In the genomic region with DNA sequence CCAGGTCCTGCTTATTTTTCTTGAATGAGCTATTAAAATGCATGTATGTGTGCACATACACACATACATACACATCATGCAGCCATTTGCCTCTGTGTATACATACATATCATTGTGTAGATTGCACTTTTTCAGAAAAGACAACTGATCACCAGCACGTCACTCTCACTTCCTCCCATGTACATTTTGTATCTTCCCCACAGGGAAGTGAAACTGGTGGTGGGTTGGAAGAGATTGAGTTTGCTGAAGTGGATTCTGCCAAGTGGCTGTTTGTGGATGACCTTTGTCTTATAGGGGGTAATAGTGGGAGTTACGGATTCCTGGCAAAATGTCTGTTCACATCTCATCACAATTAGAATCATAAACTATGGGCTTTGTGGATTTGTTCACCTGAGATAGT, we compare ENCODE assay signal across 1 cellular context.
TF ChIP-seq lines count a peak whose summit lies in the region.

No MANE protein-coding gene starts in this region.

TF ChIP-seq in GM12878, 131 proteins besides CTCF, POLR2A, EP300 and RAD21 (continued from another document and continues in another):
- TF ChIP-seq, protein P1, sequence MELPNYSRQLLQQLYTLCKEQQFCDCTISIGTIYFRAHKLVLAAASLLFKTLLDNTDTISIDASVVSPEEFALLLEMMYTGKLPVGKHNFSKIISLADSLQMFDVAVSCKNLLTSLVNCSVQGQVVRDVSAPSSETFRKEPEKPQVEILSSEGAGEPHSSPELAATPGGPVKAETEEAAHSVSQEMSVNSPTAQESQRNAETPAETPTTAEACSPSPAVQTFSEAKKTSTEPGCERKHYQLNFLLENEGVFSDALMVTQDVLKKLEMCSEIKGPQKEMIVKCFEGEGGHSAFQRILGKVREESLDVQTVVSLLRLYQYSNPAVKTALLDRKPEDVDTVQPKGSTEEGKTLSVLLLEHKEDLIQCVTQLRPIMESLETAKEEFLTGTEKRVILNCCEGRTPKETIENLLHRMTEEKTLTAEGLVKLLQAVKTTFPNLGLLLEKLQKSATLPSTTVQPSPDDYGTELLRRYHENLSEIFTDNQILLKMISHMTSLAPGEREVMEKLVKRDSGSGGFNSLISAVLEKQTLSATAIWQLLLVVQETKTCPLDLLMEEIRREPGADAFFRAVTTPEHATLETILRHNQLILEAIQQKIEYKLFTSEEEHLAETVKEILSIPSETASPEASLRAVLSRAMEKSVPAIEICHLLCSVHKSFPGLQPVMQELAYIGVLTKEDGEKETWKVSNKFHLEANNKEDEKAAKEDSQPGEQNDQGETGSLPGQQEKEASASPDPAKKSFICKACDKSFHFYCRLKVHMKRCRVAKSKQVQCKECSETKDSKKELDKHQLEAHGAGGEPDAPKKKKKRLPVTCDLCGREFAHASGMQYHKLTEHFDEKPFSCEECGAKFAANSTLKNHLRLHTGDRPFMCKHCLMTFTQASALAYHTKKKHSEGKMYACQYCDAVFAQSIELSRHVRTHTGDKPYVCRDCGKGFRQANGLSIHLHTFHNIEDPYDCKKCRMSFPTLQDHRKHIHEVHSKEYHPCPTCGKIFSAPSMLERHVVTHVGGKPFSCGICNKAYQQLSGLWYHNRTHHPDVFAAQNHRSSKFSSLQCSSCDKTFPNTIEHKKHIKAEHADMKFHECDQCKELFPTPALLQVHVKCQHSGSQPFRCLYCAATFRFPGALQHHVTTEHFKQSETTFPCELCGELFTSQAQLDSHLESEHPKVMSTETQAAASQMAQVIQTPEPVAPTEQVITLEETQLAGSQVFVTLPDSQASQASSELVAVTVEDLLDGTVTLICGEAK (IDR thresholded peaks at IDR 0.05; ENCODE audit: borderline replicate concordance), result no peak
- TF ChIP-seq IKZF1 (conservative IDR thresholded peaks at IDR 0.05), result peak; percentile 99
- TF ChIP-seq ZZZ3 (IDR thresholded peaks at IDR 0.05; ENCODE audit: control insufficient read depth, insufficient read length, low read depth), result no peak
- peak; percentile 98 for TF ChIP-seq RELA (IDR thresholded peaks at IDR 0.05; ENCODE audit: borderline replicate concordance, partially characterized antibody)
- TF ChIP-seq, protein P2, sequence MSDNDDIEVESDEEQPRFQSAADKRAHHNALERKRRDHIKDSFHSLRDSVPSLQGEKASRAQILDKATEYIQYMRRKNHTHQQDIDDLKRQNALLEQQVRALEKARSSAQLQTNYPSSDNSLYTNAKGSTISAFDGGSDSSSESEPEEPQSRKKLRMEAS (IDR thresholded peaks at IDR 0.05; ENCODE audit: low read depth, low read length), result no peak
- TF ChIP-seq, protein P3, sequence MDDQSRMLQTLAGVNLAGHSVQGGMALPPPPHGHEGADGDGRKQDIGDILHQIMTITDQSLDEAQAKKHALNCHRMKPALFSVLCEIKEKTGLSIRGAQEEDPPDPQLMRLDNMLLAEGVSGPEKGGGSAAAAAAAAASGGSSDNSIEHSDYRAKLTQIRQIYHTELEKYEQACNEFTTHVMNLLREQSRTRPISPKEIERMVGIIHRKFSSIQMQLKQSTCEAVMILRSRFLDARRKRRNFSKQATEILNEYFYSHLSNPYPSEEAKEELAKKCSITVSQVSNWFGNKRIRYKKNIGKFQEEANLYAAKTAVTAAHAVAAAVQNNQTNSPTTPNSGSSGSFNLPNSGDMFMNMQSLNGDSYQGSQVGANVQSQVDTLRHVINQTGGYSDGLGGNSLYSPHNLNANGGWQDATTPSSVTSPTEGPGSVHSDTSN (IDR thresholded peaks at IDR 0.05; ENCODE audit: insufficient replicate concordance, low read depth, low read length), result peak; percentile 64
- TF ChIP-seq STAT1 (conservative IDR thresholded peaks at IDR 0.05), result no peak
- TF ChIP-seq SIX5 (IDR thresholded peaks at IDR 0.05; ENCODE audit: low read depth, low read length, severe bottlenecking), result no peak
- TF ChIP-seq, protein P4, sequence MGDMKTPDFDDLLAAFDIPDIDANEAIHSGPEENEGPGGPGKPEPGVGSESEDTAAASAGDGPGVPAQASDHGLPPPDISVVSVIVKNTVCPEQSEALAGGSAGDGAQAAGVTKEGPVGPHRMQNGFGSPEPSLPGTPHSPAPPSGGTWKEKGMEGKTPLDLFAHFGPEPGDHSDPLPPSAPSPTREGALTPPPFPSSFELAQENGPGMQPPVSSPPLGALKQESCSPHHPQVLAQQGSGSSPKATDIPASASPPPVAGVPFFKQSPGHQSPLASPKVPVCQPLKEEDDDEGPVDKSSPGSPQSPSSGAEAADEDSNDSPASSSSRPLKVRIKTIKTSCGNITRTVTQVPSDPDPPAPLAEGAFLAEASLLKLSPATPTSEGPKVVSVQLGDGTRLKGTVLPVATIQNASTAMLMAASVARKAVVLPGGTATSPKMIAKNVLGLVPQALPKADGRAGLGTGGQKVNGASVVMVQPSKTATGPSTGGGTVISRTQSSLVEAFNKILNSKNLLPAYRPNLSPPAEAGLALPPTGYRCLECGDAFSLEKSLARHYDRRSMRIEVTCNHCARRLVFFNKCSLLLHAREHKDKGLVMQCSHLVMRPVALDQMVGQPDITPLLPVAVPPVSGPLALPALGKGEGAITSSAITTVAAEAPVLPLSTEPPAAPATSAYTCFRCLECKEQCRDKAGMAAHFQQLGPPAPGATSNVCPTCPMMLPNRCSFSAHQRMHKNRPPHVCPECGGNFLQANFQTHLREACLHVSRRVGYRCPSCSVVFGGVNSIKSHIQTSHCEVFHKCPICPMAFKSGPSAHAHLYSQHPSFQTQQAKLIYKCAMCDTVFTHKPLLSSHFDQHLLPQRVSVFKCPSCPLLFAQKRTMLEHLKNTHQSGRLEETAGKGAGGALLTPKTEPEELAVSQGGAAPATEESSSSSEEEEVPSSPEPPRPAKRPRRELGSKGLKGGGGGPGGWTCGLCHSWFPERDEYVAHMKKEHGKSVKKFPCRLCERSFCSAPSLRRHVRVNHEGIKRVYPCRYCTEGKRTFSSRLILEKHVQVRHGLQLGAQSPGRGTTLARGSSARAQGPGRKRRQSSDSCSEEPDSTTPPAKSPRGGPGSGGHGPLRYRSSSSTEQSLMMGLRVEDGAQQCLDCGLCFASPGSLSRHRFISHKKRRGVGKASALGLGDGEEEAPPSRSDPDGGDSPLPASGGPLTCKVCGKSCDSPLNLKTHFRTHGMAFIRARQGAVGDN (IDR thresholded peaks at IDR 0.05), result peak; percentile 76
- TF ChIP-seq NR2C1 (IDR thresholded peaks at IDR 0.05), result peak; percentile 51; the same call in 1 of the 2 replicates
- peak; percentile 95 for TF ChIP-seq ATF7 (IDR thresholded peaks at IDR 0.05; ENCODE audit: low read depth)
- TF ChIP-seq, protein P5, sequence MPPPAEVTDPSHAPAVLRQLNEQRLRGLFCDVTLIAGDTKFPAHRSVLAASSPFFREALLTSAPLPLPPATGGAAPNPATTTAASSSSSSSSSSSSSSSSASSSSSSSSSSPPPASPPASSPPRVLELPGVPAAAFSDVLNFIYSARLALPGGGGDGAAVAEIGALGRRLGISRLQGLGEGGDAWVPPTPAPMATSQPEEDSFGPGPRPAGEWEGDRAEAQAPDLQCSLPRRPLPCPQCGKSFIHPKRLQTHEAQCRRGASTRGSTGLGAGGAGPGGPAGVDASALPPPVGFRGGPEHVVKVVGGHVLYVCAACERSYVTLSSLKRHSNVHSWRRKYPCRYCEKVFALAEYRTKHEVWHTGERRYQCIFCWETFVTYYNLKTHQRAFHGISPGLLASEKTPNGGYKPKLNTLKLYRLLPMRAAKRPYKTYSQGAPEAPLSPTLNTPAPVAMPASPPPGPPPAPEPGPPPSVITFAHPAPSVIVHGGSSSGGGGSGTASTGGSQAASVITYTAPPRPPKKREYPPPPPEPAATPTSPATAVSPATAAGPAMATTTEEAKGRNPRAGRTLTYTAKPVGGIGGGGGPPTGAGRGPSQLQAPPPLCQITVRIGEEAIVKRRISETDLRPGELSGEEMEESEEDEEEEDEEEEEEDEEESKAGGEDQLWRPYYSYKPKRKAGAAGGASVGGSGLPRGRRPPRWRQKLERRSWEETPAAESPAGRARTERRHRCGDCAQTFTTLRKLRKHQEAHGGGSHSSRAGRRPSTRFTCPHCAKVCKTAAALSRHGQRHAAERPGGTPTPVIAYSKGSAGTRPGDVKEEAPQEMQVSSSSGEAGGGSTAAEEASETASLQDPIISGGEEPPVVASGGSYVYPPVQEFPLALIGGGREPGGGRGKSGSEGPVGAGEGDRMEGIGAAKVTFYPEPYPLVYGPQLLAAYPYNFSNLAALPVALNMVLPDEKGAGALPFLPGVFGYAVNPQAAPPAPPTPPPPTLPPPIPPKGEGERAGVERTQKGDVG (CRISPR knock-in tag; IDR thresholded peaks at IDR 0.05), result no peak
- TF ChIP-seq SMAD1 (IDR thresholded peaks at IDR 0.05; ENCODE audit: low read depth, partially characterized antibody), result peak; percentile 39
- peak; percentile 91; the same call in 1 of the 2 replicates for TF ChIP-seq BACH1 (IDR thresholded peaks at IDR 0.05; ENCODE audit: borderline replicate concordance)
- no peak for TF ChIP-seq ASH2L (IDR thresholded peaks at IDR 0.05; ENCODE audit: borderline replicate concordance, low read depth)
- TF ChIP-seq, protein P6, sequence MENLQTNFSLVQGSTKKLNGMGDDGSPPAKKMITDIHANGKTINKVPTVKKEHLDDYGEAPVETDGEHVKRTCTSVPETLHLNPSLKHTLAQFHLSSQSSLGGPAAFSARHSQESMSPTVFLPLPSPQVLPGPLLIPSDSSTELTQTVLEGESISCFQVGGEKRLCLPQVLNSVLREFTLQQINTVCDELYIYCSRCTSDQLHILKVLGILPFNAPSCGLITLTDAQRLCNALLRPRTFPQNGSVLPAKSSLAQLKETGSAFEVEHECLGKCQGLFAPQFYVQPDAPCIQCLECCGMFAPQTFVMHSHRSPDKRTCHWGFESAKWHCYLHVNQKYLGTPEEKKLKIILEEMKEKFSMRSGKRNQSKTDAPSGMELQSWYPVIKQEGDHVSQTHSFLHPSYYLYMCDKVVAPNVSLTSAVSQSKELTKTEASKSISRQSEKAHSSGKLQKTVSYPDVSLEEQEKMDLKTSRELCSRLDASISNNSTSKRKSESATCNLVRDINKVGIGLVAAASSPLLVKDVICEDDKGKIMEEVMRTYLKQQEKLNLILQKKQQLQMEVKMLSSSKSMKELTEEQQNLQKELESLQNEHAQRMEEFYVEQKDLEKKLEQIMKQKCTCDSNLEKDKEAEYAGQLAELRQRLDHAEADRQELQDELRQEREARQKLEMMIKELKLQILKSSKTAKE (IDR thresholded peaks at IDR 0.05; ENCODE audit: low read depth, poor library complexity, severe bottlenecking), result peak; percentile 79
- no peak; the same call in 1 of the 2 replicates for TF ChIP-seq ESRRA (IDR thresholded peaks at IDR 0.05; ENCODE audit: low read length)
- peak in 1 of 2 experiments; percentile 86; a peak in 2 of 4 replicates for TF ChIP-seq SRF (IDR thresholded peaks at IDR 0.05; ENCODE audit: low read depth in 2 of 2, low read length in 2 of 2)
- TF ChIP-seq, protein P7, sequence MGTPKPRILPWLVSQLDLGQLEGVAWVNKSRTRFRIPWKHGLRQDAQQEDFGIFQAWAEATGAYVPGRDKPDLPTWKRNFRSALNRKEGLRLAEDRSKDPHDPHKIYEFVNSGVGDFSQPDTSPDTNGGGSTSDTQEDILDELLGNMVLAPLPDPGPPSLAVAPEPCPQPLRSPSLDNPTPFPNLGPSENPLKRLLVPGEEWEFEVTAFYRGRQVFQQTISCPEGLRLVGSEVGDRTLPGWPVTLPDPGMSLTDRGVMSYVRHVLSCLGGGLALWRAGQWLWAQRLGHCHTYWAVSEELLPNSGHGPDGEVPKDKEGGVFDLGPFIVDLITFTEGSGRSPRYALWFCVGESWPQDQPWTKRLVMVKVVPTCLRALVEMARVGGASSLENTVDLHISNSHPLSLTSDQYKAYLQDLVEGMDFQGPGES (IDR thresholded peaks at IDR 0.05), result no peak
- TF ChIP-seq, protein P8, sequence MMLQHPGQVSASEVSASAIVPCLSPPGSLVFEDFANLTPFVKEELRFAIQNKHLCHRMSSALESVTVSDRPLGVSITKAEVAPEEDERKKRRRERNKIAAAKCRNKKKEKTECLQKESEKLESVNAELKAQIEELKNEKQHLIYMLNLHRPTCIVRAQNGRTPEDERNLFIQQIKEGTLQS (IDR thresholded peaks at IDR 0.05; ENCODE audit: borderline replicate concordance, extremely low read depth, low read depth, low read length), result no peak
- TF ChIP-seq, protein P9, sequence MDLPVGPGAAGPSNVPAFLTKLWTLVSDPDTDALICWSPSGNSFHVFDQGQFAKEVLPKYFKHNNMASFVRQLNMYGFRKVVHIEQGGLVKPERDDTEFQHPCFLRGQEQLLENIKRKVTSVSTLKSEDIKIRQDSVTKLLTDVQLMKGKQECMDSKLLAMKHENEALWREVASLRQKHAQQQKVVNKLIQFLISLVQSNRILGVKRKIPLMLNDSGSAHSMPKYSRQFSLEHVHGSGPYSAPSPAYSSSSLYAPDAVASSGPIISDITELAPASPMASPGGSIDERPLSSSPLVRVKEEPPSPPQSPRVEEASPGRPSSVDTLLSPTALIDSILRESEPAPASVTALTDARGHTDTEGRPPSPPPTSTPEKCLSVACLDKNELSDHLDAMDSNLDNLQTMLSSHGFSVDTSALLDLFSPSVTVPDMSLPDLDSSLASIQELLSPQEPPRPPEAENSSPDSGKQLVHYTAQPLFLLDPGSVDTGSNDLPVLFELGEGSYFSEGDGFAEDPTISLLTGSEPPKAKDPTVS (IDR thresholded peaks at IDR 0.05; ENCODE audit: low read depth, low read length), result no peak
- no peak for TF ChIP-seq JUND (IDR thresholded peaks at IDR 0.05; ENCODE audit: low read depth, low read length)
- peak; percentile 99 for TF ChIP-seq EED (IDR thresholded peaks at IDR 0.05; ENCODE audit: low read depth)
- peak; percentile 100 for TF ChIP-seq IRF4 (IDR thresholded peaks at IDR 0.05; ENCODE audit: low read depth, low read length)
- TF ChIP-seq MEF2B (IDR thresholded peaks at IDR 0.05; ENCODE audit: partially characterized antibody, poor library complexity, severe bottlenecking), result peak; percentile 74
- peak; percentile 88 for TF ChIP-seq PML (IDR thresholded peaks at IDR 0.05; ENCODE audit: low read length)
- TF ChIP-seq, protein P10, sequence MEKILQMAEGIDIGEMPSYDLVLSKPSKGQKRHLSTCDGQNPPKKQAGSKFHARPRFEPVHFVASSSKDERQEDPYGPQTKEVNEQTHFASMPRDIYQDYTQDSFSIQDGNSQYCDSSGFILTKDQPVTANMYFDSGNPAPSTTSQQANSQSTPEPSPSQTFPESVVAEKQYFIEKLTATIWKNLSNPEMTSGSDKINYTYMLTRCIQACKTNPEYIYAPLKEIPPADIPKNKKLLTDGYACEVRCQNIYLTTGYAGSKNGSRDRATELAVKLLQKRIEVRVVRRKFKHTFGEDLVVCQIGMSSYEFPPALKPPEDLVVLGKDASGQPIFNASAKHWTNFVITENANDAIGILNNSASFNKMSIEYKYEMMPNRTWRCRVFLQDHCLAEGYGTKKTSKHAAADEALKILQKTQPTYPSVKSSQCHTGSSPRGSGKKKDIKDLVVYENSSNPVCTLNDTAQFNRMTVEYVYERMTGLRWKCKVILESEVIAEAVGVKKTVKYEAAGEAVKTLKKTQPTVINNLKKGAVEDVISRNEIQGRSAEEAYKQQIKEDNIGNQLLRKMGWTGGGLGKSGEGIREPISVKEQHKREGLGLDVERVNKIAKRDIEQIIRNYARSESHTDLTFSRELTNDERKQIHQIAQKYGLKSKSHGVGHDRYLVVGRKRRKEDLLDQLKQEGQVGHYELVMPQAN (conservative IDR thresholded peaks at IDR 0.05), result peak; percentile 42; the same call in 1 of the 2 replicates
- no peak for TF ChIP-seq BRCA1 (IDR thresholded peaks at IDR 0.05; ENCODE audit: low read depth, low read length)
- 0 out of 2 replicates have a peak, but pooled peaks have one; percentile 88 for TF ChIP-seq RCOR1 (conservative IDR thresholded peaks at IDR 0.05; ENCODE audit: low read depth, low read length)
